In the genomic region with DNA sequence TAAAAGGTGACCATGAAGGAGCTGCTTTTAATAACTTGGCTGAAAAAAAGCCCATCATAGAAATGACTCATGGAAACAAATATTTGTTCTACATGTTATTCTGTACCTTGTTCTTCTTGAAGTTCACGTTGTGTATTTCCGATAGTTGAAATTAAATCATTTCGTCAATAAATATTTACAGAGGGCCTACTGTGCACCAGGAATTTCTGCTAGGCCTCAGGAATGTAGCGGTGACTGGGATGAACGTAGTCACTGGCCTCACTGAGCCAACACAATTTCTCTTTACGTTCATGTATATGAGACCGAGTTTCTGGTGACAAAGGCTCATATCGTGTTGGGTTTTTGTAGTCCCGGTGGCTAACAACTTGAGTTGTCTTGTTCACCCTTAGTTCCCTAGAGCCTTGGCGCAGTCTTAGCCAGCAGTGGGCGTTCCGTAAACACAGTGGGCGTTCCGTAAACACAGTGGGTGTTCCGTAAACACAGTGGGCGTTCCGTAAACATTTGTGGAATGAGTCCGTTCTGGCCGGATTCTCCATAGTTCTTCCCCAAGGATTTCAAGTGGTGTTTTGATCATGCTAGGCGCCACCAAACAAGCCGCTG, we compare ENCODE assay signal across 2 cellular contexts.
A peak's percentile ranks its signal among the peaks of the same experiment; 100 is the strongest.
TF ChIP-seq lines count a peak whose summit lies in the region.

No MANE protein-coding gene starts in this region.

TF ChIP-seq in HEK293, 187 proteins besides CTCF, POLR2A, EP300 and RAD21 (continued from another document):
- TF ChIP-seq ZIC2 (tag by site-specific recombination; IDR thresholded peaks at IDR 0.05) (peak; percentile 87), ZNF302 (tag by site-specific recombination; IDR thresholded peaks at IDR 0.05; ENCODE audit: low read depth) (no peak)

TF ChIP-seq in K562, 482 proteins besides CTCF, POLR2A, EP300 and RAD21:
- TF ChIP-seq, protein P1, sequence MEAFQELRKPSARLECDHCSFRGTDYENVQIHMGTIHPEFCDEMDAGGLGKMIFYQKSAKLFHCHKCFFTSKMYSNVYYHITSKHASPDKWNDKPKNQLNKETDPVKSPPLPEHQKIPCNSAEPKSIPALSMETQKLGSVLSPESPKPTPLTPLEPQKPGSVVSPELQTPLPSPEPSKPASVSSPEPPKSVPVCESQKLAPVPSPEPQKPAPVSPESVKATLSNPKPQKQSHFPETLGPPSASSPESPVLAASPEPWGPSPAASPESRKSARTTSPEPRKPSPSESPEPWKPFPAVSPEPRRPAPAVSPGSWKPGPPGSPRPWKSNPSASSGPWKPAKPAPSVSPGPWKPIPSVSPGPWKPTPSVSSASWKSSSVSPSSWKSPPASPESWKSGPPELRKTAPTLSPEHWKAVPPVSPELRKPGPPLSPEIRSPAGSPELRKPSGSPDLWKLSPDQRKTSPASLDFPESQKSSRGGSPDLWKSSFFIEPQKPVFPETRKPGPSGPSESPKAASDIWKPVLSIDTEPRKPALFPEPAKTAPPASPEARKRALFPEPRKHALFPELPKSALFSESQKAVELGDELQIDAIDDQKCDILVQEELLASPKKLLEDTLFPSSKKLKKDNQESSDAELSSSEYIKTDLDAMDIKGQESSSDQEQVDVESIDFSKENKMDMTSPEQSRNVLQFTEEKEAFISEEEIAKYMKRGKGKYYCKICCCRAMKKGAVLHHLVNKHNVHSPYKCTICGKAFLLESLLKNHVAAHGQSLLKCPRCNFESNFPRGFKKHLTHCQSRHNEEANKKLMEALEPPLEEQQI (IDR thresholded peaks at IDR 0.05), result no peak
- TF ChIP-seq, protein P2, sequence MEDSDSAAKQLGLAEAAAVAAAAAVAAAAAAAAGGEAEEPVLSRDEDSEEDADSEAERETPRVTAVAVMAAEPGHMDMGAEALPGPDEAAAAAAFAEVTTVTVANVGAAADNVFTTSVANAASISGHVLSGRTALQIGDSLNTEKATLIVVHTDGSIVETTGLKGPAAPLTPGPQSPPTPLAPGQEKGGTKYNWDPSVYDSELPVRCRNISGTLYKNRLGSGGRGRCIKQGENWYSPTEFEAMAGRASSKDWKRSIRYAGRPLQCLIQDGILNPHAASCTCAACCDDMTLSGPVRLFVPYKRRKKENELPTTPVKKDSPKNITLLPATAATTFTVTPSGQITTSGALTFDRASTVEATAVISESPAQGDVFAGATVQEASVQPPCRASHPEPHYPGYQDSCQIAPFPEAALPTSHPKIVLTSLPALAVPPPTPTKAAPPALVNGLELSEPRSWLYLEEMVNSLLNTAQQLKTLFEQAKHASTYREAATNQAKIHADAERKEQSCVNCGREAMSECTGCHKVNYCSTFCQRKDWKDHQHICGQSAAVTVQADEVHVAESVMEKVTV (CRISPR knock-in tag; IDR thresholded peaks at IDR 0.05), result no peak
- TF ChIP-seq EZH2 (IDR thresholded peaks at IDR 0.05; ENCODE audit: borderline replicate concordance, low read depth, low read length), result peak; percentile 93
- TF ChIP-seq GABPB2 (CRISPR knock-in tag; conservative IDR thresholded peaks at IDR 0.05), result no peak
- TF ChIP-seq EGR1 (conservative IDR thresholded peaks at IDR 0.05), result peak; percentile 41; the same call in 1 of the 2 replicates
